In the genomic region with DNA sequence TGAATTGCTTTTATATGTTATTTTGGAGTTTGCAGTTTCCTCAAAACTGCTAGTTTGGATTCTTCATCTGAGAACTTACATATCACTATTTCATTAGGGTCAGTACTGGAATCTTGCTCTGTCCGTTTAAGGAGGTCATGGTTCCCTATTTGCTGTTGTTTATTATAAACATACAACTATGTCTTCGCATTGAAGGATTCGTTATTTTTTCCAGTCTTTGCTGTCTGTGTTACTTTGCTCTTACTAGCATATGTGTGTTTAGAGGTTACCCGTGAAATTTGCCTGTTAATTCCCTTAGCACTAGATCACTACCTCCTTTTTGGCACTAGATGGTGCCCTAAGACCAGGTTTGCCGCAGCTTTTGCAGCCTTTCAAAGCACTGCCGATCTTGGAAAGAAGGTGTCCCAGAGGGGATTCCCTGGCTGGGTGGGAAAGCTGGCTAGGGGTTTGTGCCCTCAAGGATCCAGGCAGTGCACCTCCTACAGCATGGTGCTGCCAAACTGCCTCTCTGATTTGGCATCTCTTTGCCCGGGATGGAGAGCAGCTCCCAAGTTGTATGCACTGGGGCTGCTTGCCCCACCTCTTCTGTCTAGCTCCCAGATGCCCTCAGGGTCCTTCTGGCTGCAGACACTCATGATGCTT, we compare ENCODE assay signal across 8 cellular contexts.
DNase-seq lines count a peak whose midpoint lies in the region; ATAC-seq and TF ChIP-seq lines count a peak whose summit lies in the region.

No MANE protein-coding gene starts in this region.

- H3K14ac ChIP-seq in mesenchymal stem cell (ENCODE audit: low read length in 2 of 2) = no peak overlapping the region

- no peaks in the 10 kb centered on the region for H3K79me1 ChIP-seq in mesenchymal stem cell (replicated peaks; ENCODE audit: low read length, poor library complexity, severe bottlenecking)

- no peak overlapping the region for H2BK15ac ChIP-seq in mesenchymal stem cell (ENCODE audit: low read depth, poor library complexity, severe bottlenecking)

- 6% methylated on average over 6 of the region's 7 CpGs for WGBS in mesenchymal stem cell

- H2AFZ ChIP-seq in mesenchymal stem cell (ENCODE audit: low read depth, low read length) = no peak overlapping the region

- H3K9ac ChIP-seq in BLaER1 (peak overlapping the region; percentile 8; the same call in 1 of the 2 replicates), mesenchymal stem cell (ENCODE audit: low read length) (peak overlapping the region; percentile 38)

- no peak overlapping the region for H3K23ac ChIP-seq in mesenchymal stem cell (ENCODE audit: low read length in 2 of 2)

- no peak overlapping the region for H3K4ac ChIP-seq in mesenchymal stem cell (ENCODE audit: low read depth in 1 of 2, low read length in 2 of 2)

- peaks cover 11% of the 10 kb centered on the region for H3K4me1 ChIP-seq in BLaER1
- H3K4me1 ChIP-seq in mesenchymal stem cell (ENCODE audit: control insufficient read depth, insufficient read depth, low read depth, low read length) = peaks cover 4% of the 10 kb centered on the region

- no peak overlapping the region for H2AK5ac ChIP-seq in mesenchymal stem cell (ENCODE audit: low read length, severe bottlenecking)

- no peak overlapping the region for H2BK120ac ChIP-seq in mesenchymal stem cell (ENCODE audit: low read depth, low read length)

- H3K27me3 ChIP-seq in BLaER1 (no peaks in the 10 kb centered on the region), dorsolateral prefrontal cortex (peaks cover 0 to 19% (median 0%) of the 10 kb centered on the region in 45 donors), mesenchymal stem cell (ENCODE audit: control insufficient read depth in 1 of 2, insufficient read depth in 1 of 2, low read length in 2 of 2) (peaks cover 0 to 3% of the 10 kb centered on the region in 2 experiments)

- DNase-seq in NCI-H446 treated with DMSO at 0.1 percent for 48 hours (lab: John Stamatoyannopoulos, UW) (peak; percentile 27), dorsolateral prefrontal cortex (no peak), mesenchymal stem cell (peak; percentile 50)
- peak; percentile 72 for DNase-seq in activated CD4-positive, alpha-beta T cell treated with anti-CD3 and anti-CD28 coated beads for 48 hours
- DNase-seq in stimulated activated CD8-positive, alpha-beta memory T cell treated with anti-CD3 and anti-CD28 coated beads, Interleukin-4, amount 100 ng/mL, for 24 hours (ENCODE audit: low read depth) = peak; percentile 36

- intact Hi-C loops in dorsolateral prefrontal cortex (cut with DNase I) = loop anchor here in 1 of 2 donors (10.0 kb wide), 1 partner anchor 220 kb away; no protein-coding TSS in a partner anchor

- no peaks in the 10 kb centered on the region for H3K36me3 ChIP-seq in BLaER1
- no peaks in the 10 kb centered on the region for H3K36me3 ChIP-seq in mesenchymal stem cell (ENCODE audit: control insufficient read depth in 1 of 2, insufficient read depth in 2 of 2, low read depth in 1 of 2, low read length in 2 of 2)

- no peak overlapping the region for H3K27ac ChIP-seq in BLaER1
- H3K27ac ChIP-seq in dorsolateral prefrontal cortex = no peak overlapping the region
- H3K27ac ChIP-seq in mesenchymal stem cell (ENCODE audit: low read length, poor library complexity, severe bottlenecking) = no peak overlapping the region

- no peak overlapping the region for H4K8ac ChIP-seq in mesenchymal stem cell (ENCODE audit: low read length)

- H2BK12ac ChIP-seq in mesenchymal stem cell (ENCODE audit: low read length in 2 of 2) = no peak overlapping the region

- no peak overlapping the region for H2BK5ac ChIP-seq in mesenchymal stem cell (ENCODE audit: low read depth, low read length, poor library complexity, severe bottlenecking)

- peak overlapping the region; percentile 59 for H3K4me3 ChIP-seq in BLaER1
- peak overlapping the region in 15 of 59 donors; percentile 4 to 36 (median 20) for H3K4me3 ChIP-seq in dorsolateral prefrontal cortex
- peak overlapping the region in 1 of 2 experiments; percentile 66 for H3K4me3 ChIP-seq in mesenchymal stem cell (ENCODE audit: insufficient read depth in 1 of 2, low read depth in 1 of 2, low read length in 2 of 2)

- H4K20me1 ChIP-seq in BLaER1 = no peaks in the 10 kb centered on the region

- TF ChIP-seq CTCF in dorsolateral prefrontal cortex (IDR thresholded peaks at IDR 0.05 in 54 of 56, conservative IDR thresholded peaks at IDR 0.05 in 2 of 56; ENCODE audit: low read depth in 1 of 56, partially characterized antibody in 56 of 56) = peak in 52 of 56 donors; percentile 22 to 66 (median 45)

- peak; percentile 83 for ATAC-seq in GM19023 (IDR thresholded peaks at IDR 0.05; ENCODE audit: unreplicated experiment)
- ATAC-seq in HG03139 (IDR thresholded peaks at IDR 0.05; ENCODE audit: unreplicated experiment) = peak; percentile 79

- H3K18ac ChIP-seq in mesenchymal stem cell (ENCODE audit: low read depth in 1 of 2, low read length in 2 of 2) = no peak overlapping the region

- H3K9me3 ChIP-seq in BLaER1 = peaks cover 9% of the 10 kb centered on the region
- peaks cover 5% of the 10 kb centered on the region for H3K9me3 ChIP-seq in mesenchymal stem cell (ENCODE audit: control insufficient read depth, low read length)

- no peak overlapping the region for H4K91ac ChIP-seq in mesenchymal stem cell (ENCODE audit: low read length)

- H3K4me2 ChIP-seq in BLaER1 (peak overlapping the region; percentile 74), mesenchymal stem cell (ENCODE audit: low read length, poor library complexity, severe bottlenecking) (peak overlapping the region; percentile 46)

Comparison
In these comparisons a context has a peak if more than half of its experiments do, and no peak if none do; other contexts are left out.
1. DNase-seq: peak in NCI-H446 treated with DMSO at 0.1 percent for 48 hours (single experiment), activated CD4-positive, alpha-beta T cell treated with anti-CD3 and anti-CD28 coated beads for 48 hours (single experiment), mesenchymal stem cell (single experiment) and stimulated activated CD8-positive, alpha-beta memory T cell treated with anti-CD3 and anti-CD28 coated beads, Interleukin-4, amount 100 ng/mL, for 24 hours (single experiment); none in dorsolateral prefrontal cortex (0 of 10).